8 cellular contexts compared by ENCODE assay signal in genomic region chr1:31064685-31065309, GRCh38. TPM values are rescaled to one million over a fixed set of nuclear protein-coding genes. Genes with fewer than 3 reads are reported as not detected.
DNase-seq lines count a peak whose midpoint lies in the region; ATAC-seq, FAIRE-seq and TF ChIP-seq lines count a peak whose summit lies in the region.
"Had no signal": no experiment of that assay in that cellular context is flagged by ENCODE, and none has a peak within 500 bp of the region (broad histone marks: within the 10 kb centered on the region; RNA-seq: fewer than 3 reads in every experiment).

No MANE protein-coding gene starts in this region.

- H3F3A ChIP-seq in DOHH2 (ENCODE audit: control insufficient read depth, insufficient read depth) (no peaks in the 10 kb centered on the region), PC-3 (ENCODE audit: low read length, unreplicated experiment) (no peaks in the 10 kb centered on the region)

- peaks cover 37% of the 10 kb centered on the region for H3K36me3 ChIP-seq in DOHH2 (ENCODE audit: control insufficient read depth, low read length)
- peaks cover 5% of the 10 kb centered on the region; the same call in 1 of the 2 replicates for H3K36me3 ChIP-seq in PC-3 (ENCODE audit: low read depth, low read length)
- peaks cover 1 to 2% of the 10 kb centered on the region in 2 experiments; a peak in 2 of 5 replicates for H3K36me3 ChIP-seq in HepG2 (replicated peaks in 1 of 2; ENCODE audit: control insufficient read depth in 1 of 2, insufficient read depth in 2 of 2, low read length in 2 of 2)
- no peaks in the 10 kb centered on the region for H3K36me3 ChIP-seq in subcutaneous abdominal adipose tissue (ENCODE audit: control insufficient read depth in 5 of 5, insufficient read depth in 5 of 5, low read length in 5 of 5)

- FAIRE-seq in HepG2 (lab: Jason Lieb, UNC) = no peak
- FAIRE-seq: colon had no signal

- H3K4me3 ChIP-seq in DOHH2 (ENCODE audit: low read length) = peak overlapping the region; percentile 85
- H3K4me3 ChIP-seq in PC-3 (ENCODE audit: low read length) = peak overlapping the region; percentile 89
- peak overlapping the region; percentile 86 to 95 (median 88) for H3K4me3 ChIP-seq in HepG2 (replicated peaks in 1 of 3; ENCODE audit: insufficient read depth in 1 of 3, low read depth in 2 of 3, low read length in 3 of 3)
- peak overlapping the region; percentile 88 to 97 (median 94) for H3K4me3 ChIP-seq in subcutaneous abdominal adipose tissue (ENCODE audit: low read depth in 1 of 5, low read length in 5 of 5)

- H2AFZ ChIP-seq in PC-3 (ENCODE audit: low read length) (peak overlapping the region; percentile 97), HepG2 (ENCODE audit: low read length) (no peak overlapping the region)

- intact Hi-C loops in PC-3 (cut with micrococcal nuclease) = loop anchor here (1.0 kb wide), 1 partner anchor 90 kb away; no protein-coding TSS in a partner anchor
- intact Hi-C loops in HepG2 (cut with micrococcal nuclease; ENCODE audit: unreplicated experiment) = loop anchor here (10.0 kb wide), 1 partner anchor 90 kb away; no protein-coding TSS in a partner anchor

- H3K9ac ChIP-seq in PC-3 (ENCODE audit: low read length) = peak overlapping the region; percentile 97
- H3K9ac ChIP-seq in HepG2 (ENCODE audit: insufficient read depth, low read depth, low read length) = peak overlapping the region; percentile 99
- H3K9ac ChIP-seq in subcutaneous abdominal adipose tissue (ENCODE audit: low read length in 5 of 5) = peak overlapping the region; percentile 97 to 100 (median 100)

- H3K9me3 ChIP-seq in DOHH2 (ENCODE audit: control insufficient read depth, insufficient read depth, low read length) (no peaks in the 10 kb centered on the region), PC-3 (ENCODE audit: low read length) (no peaks in the 10 kb centered on the region), HepG2 (ENCODE audit: low read length) (no peaks in the 10 kb centered on the region), subcutaneous abdominal adipose tissue (ENCODE audit: control insufficient read depth in 5 of 5, low read length in 5 of 5) (no peaks in the 10 kb centered on the region)

- H3K4me1 ChIP-seq in DOHH2 (ENCODE audit: control insufficient read depth, low read length) (peaks cover 30% of the 10 kb centered on the region), PC-3 (ENCODE audit: insufficient read depth, low read length) (peaks cover 18% of the 10 kb centered on the region), HepG2 (ENCODE audit: insufficient read depth, low read length) (peaks cover 49% of the 10 kb centered on the region), subcutaneous abdominal adipose tissue (ENCODE audit: control insufficient read depth in 5 of 5, insufficient read depth in 5 of 5, low read length in 5 of 5) (peaks cover 2 to 39% (median 36%) of the 10 kb centered on the region in 5 donors)

- TF ChIP-seq POLR2A in HepG2 (IDR thresholded peaks at IDR 0.05; ENCODE audit: insufficient read depth in 1 of 2, low read depth in 2 of 2, low read length in 2 of 2) = no peak

- H3K9me2 ChIP-seq in DOHH2 (replicated peaks; ENCODE audit: control insufficient read depth, low read length) = no peaks in the 10 kb centered on the region
- H3K9me2 ChIP-seq in PC-3 (replicated peaks; ENCODE audit: low read length) = no peaks in the 10 kb centered on the region

- DNase-seq in H4 (ENCODE audit: low spot score) (peak; percentile 7), PC-3 (peak; percentile 13), cerebellum (ENCODE audit: low spot score) (peak; percentile 19), HepG2 (ENCODE audit: low spot score) (peak; percentile 33)
- DNase-seq in NK-92 treated with Interleukin-12 subunit alpha and Interleukin-12 subunit beta, amount 100 ng/mL, for 24 hours (lab: John Stamatoyannopoulos, UW) = no peak

- TF ChIP-seq CTCF in DOHH2 (IDR thresholded peaks at IDR 0.05; ENCODE audit: low read depth, low read length, poor library complexity, severe bottlenecking) (no peak), PC-3 (conservative IDR thresholded peaks at IDR 0.05; ENCODE audit: low read depth, low read length) (no peak), HepG2 (CRISPR knock-in tag; IDR thresholded peaks at IDR 0.05) (no peak)

- WGBS in HepG2 (ENCODE audit: low lambda C conversion rate) = 0% methylated on average over 13 of the region's 20 CpGs

- no peak for TF ChIP-seq RAD21 in HepG2 (CRISPR knock-in tag; IDR thresholded peaks at IDR 0.05)

- ATAC-seq in PC-3 (no peak; the same call in 1 of the 2 replicates), HepG2 (no peak; the same call in 2 of the 3 replicates)

- H3K27ac ChIP-seq in DOHH2 (ENCODE audit: low read depth, low read length) = peak overlapping the region; percentile 78
- peak overlapping the region; percentile 75 for H3K27ac ChIP-seq in PC-3 (ENCODE audit: low read length)
- H3K27ac ChIP-seq in HepG2 (ENCODE audit: extremely low read length, insufficient read depth, low read length) = peak overlapping the region; percentile 100
- H3K27ac ChIP-seq in subcutaneous abdominal adipose tissue (ENCODE audit: low read depth, low read length) = peak overlapping the region; percentile 100

- peaks cover 30% of the 10 kb centered on the region for H4K20me1 ChIP-seq in DOHH2 (ENCODE audit: control insufficient read depth, insufficient read depth, low read depth, low read length)
- peaks cover 42% of the 10 kb centered on the region for H4K20me1 ChIP-seq in PC-3 (ENCODE audit: low read length)
- H4K20me1 ChIP-seq in HepG2 (ENCODE audit: insufficient read depth, low read length) = peaks cover 41% of the 10 kb centered on the region

- POLR2A ChIA-PET in PC-3 (lab: Charles Lee; ENCODE audit: unreplicated experiment) (no interaction called here), HepG2 (lab: Yijun Ruan, JAX) (interaction anchor here (0.6 to 2.7 kb wide), 9 partner anchors 8 to 117 kb away, joined by 3 to 15 read pairs (median 3); no protein-coding TSS in a partner anchor)

- TF ChIP-seq EP300 in HepG2 (IDR thresholded peaks at IDR 0.05; ENCODE audit: low read depth in 2 of 2, low read length in 2 of 2) (no peak), HepG2 (CRISPR knock-in tag; IDR thresholded peaks at IDR 0.05; ENCODE audit: borderline replicate concordance) (no peak)

- peaks cover 58% of the 10 kb centered on the region for H3K79me2 ChIP-seq in DOHH2 (ENCODE audit: control insufficient read depth, low read length)
- peaks cover 57% of the 10 kb centered on the region for H3K79me2 ChIP-seq in PC-3 (ENCODE audit: low read length)
- H3K79me2 ChIP-seq in HepG2 (ENCODE audit: insufficient read depth, low read length) = peaks cover 53% of the 10 kb centered on the region

- H3K4me2 ChIP-seq in DOHH2 (ENCODE audit: low read length) = peak overlapping the region; percentile 90
- H3K4me2 ChIP-seq in PC-3 (ENCODE audit: low read length) = peak overlapping the region; percentile 81
- H3K4me2 ChIP-seq in HepG2 (ENCODE audit: low read depth, low read length) = peak overlapping the region; percentile 80

- CTCF ChIA-PET in PC-3 (lab: Charles Lee) (no interaction called here), HepG2 (lab: Yijun Ruan, JAX; ENCODE audit: low intra/inter-chr PET ratio, low total read pairs) (no interaction called here)

- BruUV-seq in PC-3 (replicated peaks; lab: Mats Ljungman, UMichigan) (TSS peak; percentile 57), HepG2 (replicated peaks; lab: Mats Ljungman, UMichigan) (TSS peak; percentile 96)

- H3K27me3 ChIP-seq in DOHH2 (ENCODE audit: control insufficient read depth, low read length) = no peaks in the 10 kb centered on the region
- no peaks in the 10 kb centered on the region for H3K27me3 ChIP-seq in PC-3 (ENCODE audit: low read length)
- H3K27me3 ChIP-seq in HepG2 (ENCODE audit: control insufficient read depth in 1 of 2, insufficient read depth in 2 of 2, low read length in 2 of 2) = no peaks in the 10 kb centered on the region; a peak in 1 of 5 replicates
- no peaks in the 10 kb centered on the region for H3K27me3 ChIP-seq in subcutaneous abdominal adipose tissue (ENCODE audit: control insufficient read depth in 5 of 5, insufficient read depth in 4 of 5, low read length in 5 of 5)

- in situ Hi-C loops in HepG2 (cut with HindIII; ENCODE audit: extremely low pct_ligation_motif_present, low pct_unique_long_range_greater_than_20kb) = no loop called here

TF ChIP-seq in HepG2, 621 proteins besides CTCF, POLR2A, EP300 and RAD21 (continues in another document):
- 0 out of 2 replicates have a peak, but pooled peaks have one; percentile 2 for TF ChIP-seq ZNF792 (CRISPR knock-in tag; IDR thresholded peaks at IDR 0.05)

RNA-seq across cellular contexts. Expression of gene PUM1, which starts 0.7 kb away (rescaled TPM):
- 29.6 and 31.7 TPM in 2 replicates for total RNA-seq in H4 (2014; rRNA removed; shearing (Covaris generic))
- total RNA-seq in PC-3 (2014; rRNA removed) = 43.3 and 50.7 TPM in 2 replicates
- 125 TPM for total RNA-seq in cerebellum
- total RNA-seq in HepG2 (2016; rRNA removed; fragmentation: Illumina TruSeq; extraction: Trizol) = 64.7 and 84.6 TPM in 2 replicates
- 68.9 and 70.1 TPM in 2 replicates for total RNA-seq in HepG2 (2016; cell fraction: cytosol; rRNA removed; fragmentation: Illumina TruSeq; extraction: Trizol; ENCODE audit: low read depth)
- total RNA-seq in HepG2 (2016; cell fraction: insoluble cytoplasmic fraction; rRNA removed; fragmentation: Illumina TruSeq; extraction: Trizol) = 57.0 and 74.5 TPM in 2 replicates
- total RNA-seq in HepG2 (2016; cell fraction: membrane; rRNA removed; fragmentation: Illumina TruSeq; extraction: Trizol) = 30.6 and 37.0 TPM in 2 replicates
- 99.1 and 105 TPM in 2 replicates for total RNA-seq in HepG2 (2016; cell fraction: nucleus; rRNA removed; fragmentation: Illumina TruSeq; extraction: Trizol)
- 91.0 and 95.0 TPM in 2 replicates for polyA plus RNA-seq in HepG2 (2011; rRNA removed)
- polyA plus RNA-seq in HepG2 (2011; cell fraction: cytosol; rRNA removed) = 98.1 and 107 TPM in 2 replicates
- 116 and 134 TPM in 2 replicates for polyA plus RNA-seq in HepG2 (2011; cell fraction: nucleus; rRNA removed)
- 83.5 and 85.2 TPM in 2 replicates for polyA plus RNA-seq in HepG2 (2012)
- polyA plus RNA-seq in HepG2 (2016; cell fraction: cytosol; fragmentation: Illumina TruSeq; extraction: Trizol; ENCODE audit: low read depth) = 1.5 and 2.0 TPM in 2 replicates
- 53.8 and 55.5 TPM in 2 replicates for polyA plus RNA-seq in HepG2 (2016; cell fraction: insoluble cytoplasmic fraction; fragmentation: Illumina TruSeq; extraction: Trizol; ENCODE audit: low read depth)
- 6.6 and 7.3 TPM in 2 replicates for polyA plus RNA-seq in HepG2 (2016; cell fraction: membrane; fragmentation: Illumina TruSeq; extraction: Trizol; ENCODE audit: low read depth)
- 59.9 and 64.4 TPM in 2 replicates for polyA plus RNA-seq in HepG2 (2016; cell fraction: nucleus; fragmentation: Illumina TruSeq; extraction: Trizol; ENCODE audit: insufficient read depth, low read depth)
- 428 and 564 TPM in 2 replicates for polyA minus RNA-seq in HepG2 (2011; rRNA and poly(A)+ RNA removed; ENCODE audit: low replicate concordance)
- polyA minus RNA-seq in HepG2 (2011; cell fraction: cytosol; rRNA and poly(A)+ RNA removed) = 112 and 124 TPM in 2 replicates
- 187 and 190 TPM in 2 replicates for polyA minus RNA-seq in HepG2 (2011; cell fraction: nucleus; rRNA and poly(A)+ RNA removed)
